Comparison of ENCODE assay signal across 23 cellular contexts in genomic region chr16:86843812-86844211, GRCh38.
"Had no signal": no experiment of that assay in that cellular context is flagged by ENCODE, and none has a peak within 500 bp of the region (broad histone marks: within the 10 kb centered on the region; RNA-seq: fewer than 3 reads in every experiment).

No MANE protein-coding gene starts in this region.

- H3K36me3 ChIP-seq: breast epithelium, SJSA1 had no signal

- H3K27me3 ChIP-seq: SJSA1 had no signal

- H3K27ac Mint-ChIP-seq: activated CD8-positive, alpha-beta T cell treated with anti-CD3 and anti-CD28 coated beads for 36 hours; activated naive CD4-positive, alpha-beta T cell treated with anti-CD3 and anti-CD28 coated beads, Interleukin-2, amount 10 ng/mL, durations not matched to agents 7 days and 5 days; activated T-cell treated with anti-CD3 and anti-CD28 coated beads, Interleukin-2, amount 50 U/mL, for 72 hours; activated T-helper 2 cell treated with anti-CD3 and anti-CD28 coated beads, Interferon-gamma antibody, Interleukin-2, Interleukin-4, amounts not matched to agents 10 μg/mL and 5 μg/mL and 100 μg/mL, durations not matched to agents 14 hours and 24 hours and 36 hours; T-helper 1 cell treated with Interleukin-12 subunit alpha and Interleukin-12 subunit beta and Interleukin-4 antibody, amounts not matched to agents 30 μg/mL and 1 μg/mL, for 36 hours had no signal

- H3K9me3 Mint-ChIP-seq: activated T-helper 2 cell treated with anti-CD3 and anti-CD28 coated beads, Interferon-gamma antibody, Interleukin-2, Interleukin-4, amounts not matched to agents 10 μg/mL and 5 μg/mL and 100 μg/mL, durations not matched to agents 14 hours and 24 hours and 36 hours; T-helper 1 cell treated with Interleukin-12 subunit alpha and Interleukin-12 subunit beta and Interleukin-4 antibody, amounts not matched to agents 30 μg/mL and 1 μg/mL, for 36 hours had no signal

- H3K27me3 Mint-ChIP-seq: activated CD8-positive, alpha-beta T cell treated with anti-CD3 and anti-CD28 coated beads for 36 hours; activated naive CD4-positive, alpha-beta T cell treated with anti-CD3 and anti-CD28 coated beads, Interleukin-2, amount 10 ng/mL, durations not matched to agents 7 days and 5 days had no signal

- H3K4me3 ChIP-seq: breast epithelium, SJSA1 had no signal

- H3K4me3 Mint-ChIP-seq: activated CD8-positive, alpha-beta T cell treated with anti-CD3 and anti-CD28 coated beads for 36 hours; activated naive CD4-positive, alpha-beta T cell treated with anti-CD3 and anti-CD28 coated beads, Interleukin-2, amount 10 ng/mL, durations not matched to agents 7 days and 5 days; activated T-cell treated with anti-CD3 and anti-CD28 coated beads, Interleukin-2, amount 50 U/mL, for 72 hours; T-helper 1 cell treated with Interleukin-12 subunit alpha and Interleukin-12 subunit beta and Interleukin-4 antibody, amounts not matched to agents 30 μg/mL and 1 μg/mL, for 36 hours had no signal

- H3K36me3 Mint-ChIP-seq: activated naive CD4-positive, alpha-beta T cell treated with anti-CD3 and anti-CD28 coated beads, Interleukin-2, amount 10 ng/mL, durations not matched to agents 7 days and 5 days had no signal

- H3K4me1 Mint-ChIP-seq: activated naive CD4-positive, alpha-beta T cell treated with anti-CD3 and anti-CD28 coated beads, Interleukin-2, amount 10 ng/mL, durations not matched to agents 7 days and 5 days had no signal

- DNase-seq: activated CD4-positive, alpha-beta T cell treated with anti-CD3 and anti-CD28 coated beads for 4 hours; activated CD8-positive, alpha-beta memory T cell treated with anti-CD3 and anti-CD28 coated beads, Interleukin-2, amount 50 U/mL, for 4 hours; activated CD8-positive, alpha-beta T cell treated with anti-CD3 and anti-CD28 coated beads for 36 hours; activated gamma-delta T cell treated with Interleukin-2 at 50 U/mL for 16 hours; activated naive CD4-positive, alpha-beta T cell treated with anti-CD3 and anti-CD28 coated beads, Interleukin-2, amount 10 ng/mL, durations not matched to agents 7 days and 5 days; activated T-cell treated with anti-CD3 and anti-CD28 coated beads, Interleukin-2, amount 50 U/mL, for 72 hours; aorta; central memory CD4-positive, alpha-beta T cell; MV-4-11; NCI-H1092 treated with DMSO at 0.1 percent for 48 hours; NCI-H1417 treated with DMSO at 0.1 percent for 48 hours; NCI-H1694; NCI-H2029; NCI-H345; NCI-H510A; NCI-H526 treated with DMSO at 0.1 percent for 48 hours; NCI-H82; Right ventricle myocardium superior; RPMI8226 had no signal
